10 cellular contexts compared by ENCODE assay signal in genomic region chr5:80245986-80246781, GRCh38. TPM values are rescaled to one million over a fixed set of nuclear protein-coding genes. Genes with fewer than 3 reads are reported as not detected.
DNase-seq lines count a peak whose midpoint lies in the region; TF ChIP-seq lines count a peak whose summit lies in the region.
"Had no signal": no experiment of that assay in that cellular context is flagged by ENCODE, and none has a peak within 500 bp of the region (broad histone marks: within the 10 kb centered on the region; RNA-seq: fewer than 3 reads in every experiment).

No MANE protein-coding gene starts in this region.

- TF ChIP-seq CTCF in adrenal gland (IDR thresholded peaks at IDR 0.05) (no peak), hepatocyte (IDR thresholded peaks at IDR 0.05; ENCODE audit: poor library complexity) (no peak), transverse colon (IDR thresholded peaks at IDR 0.05) (no peak), spleen (IDR thresholded peaks at IDR 0.05 in 8 of 11, conservative IDR thresholded peaks at IDR 0.05 in 3 of 11) (no peak)

- no peak overlapping the region for H3K4me3 ChIP-seq in adrenal gland
- no peak overlapping the region for H3K4me3 ChIP-seq in hepatocyte
- H3K4me3 ChIP-seq in transverse colon = no peak overlapping the region
- no peak overlapping the region for H3K4me3 ChIP-seq in spleen

- peaks cover 87% of the 10 kb centered on the region for H3K79me2 ChIP-seq in hepatocyte

- no peak for TF ChIP-seq POLR2A in adrenal gland (IDR thresholded peaks at IDR 0.05)
- no peak for TF ChIP-seq POLR2A in transverse colon (IDR thresholded peaks at IDR 0.05)
- TF ChIP-seq POLR2A in spleen (IDR thresholded peaks at IDR 0.05) = no peak

- H3K27me3 Mint-ChIP-seq in activated CD4-positive, alpha-beta T cell treated with anti-CD3 and anti-CD28 coated beads, Interleukin-2, amount 10 ng/mL, durations not matched to agents 7 days and 5 days = no peaks in the 10 kb centered on the region

- H3K4me2 ChIP-seq in hepatocyte = peak overlapping the region; percentile 56

- intact Hi-C loops in adrenal gland (cut with DNase I) (no loop called here), transverse colon (cut with DNase I; ENCODE audit: low total_unique reads) (no loop called here), spleen (cut with DNase I; ENCODE audit: low total_unique reads) (no loop called here)

- H3K27ac ChIP-seq in adrenal gland (peak overlapping the region in 3 of 5 donors; percentile 57 to 71 (median 71)), hepatocyte (peak overlapping the region; percentile 80), transverse colon (peak overlapping the region; percentile 81 to 88 (median 82)), spleen (peak overlapping the region in 4 of 8 donors; percentile 13 to 36 (median 31))

- peaks cover 15 to 62% of the 10 kb centered on the region in 2 donors for H3K4me1 ChIP-seq in adrenal gland (replicated peaks in 1 of 2)
- H3K4me1 ChIP-seq in hepatocyte (ENCODE audit: insufficient read depth) = peaks cover 29% of the 10 kb centered on the region
- H3K4me1 ChIP-seq in transverse colon = peaks cover 22 to 66% (median 48%) of the 10 kb centered on the region in 4 donors
- H3K4me1 ChIP-seq in spleen = peaks cover 7 to 68% (median 24%) of the 10 kb centered on the region in 6 donors

- no peaks in the 10 kb centered on the region for H3K9me2 ChIP-seq in hepatocyte (replicated peaks; ENCODE audit: insufficient read depth)

- TF ChIP-seq EP300 in transverse colon (IDR thresholded peaks at IDR 0.05; ENCODE audit: low read depth) = no peak

- DNase-seq in activated CD4-positive, alpha-beta T cell treated with anti-CD3 and anti-CD28 coated beads, Interleukin-2, amount 10 ng/mL, durations not matched to agents 7 days and 5 days = no peak
- DNase-seq in activated CD4-positive, alpha-beta T cell treated with anti-CD3 and anti-CD28 coated beads, Interleukin-2, amount 50 U/mL, for 4 hours = no peak
- DNase-seq in adrenal gland (no peak), hepatocyte (ENCODE audit: low spot score) (no peak), transverse colon (no peak), NCI-H1048 (lab: John Stamatoyannopoulos, UW) (no peak), spleen (no peak)
- no peak for DNase-seq in stimulated activated CD4-positive, alpha-beta T cell treated with anti-CD3 and anti-CD28 coated beads, Interleukin-2, amount 100 ng/mL, for 48 hours
- DNase-seq: activated CD4-positive, alpha-beta T cell treated with anti-CD3 and anti-CD28 coated beads, Interleukin-2, amount 50 U/mL, for 48 hours; posterior cingulate gyrus had no signal

- H3K27me3 ChIP-seq in adrenal gland (no peaks in the 10 kb centered on the region), hepatocyte (no peaks in the 10 kb centered on the region), transverse colon (no peaks in the 10 kb centered on the region), spleen (replicated peaks in 1 of 7) (no peaks in the 10 kb centered on the region)

- peaks cover 64% of the 10 kb centered on the region for H3K4me1 Mint-ChIP-seq in activated CD4-positive, alpha-beta T cell treated with anti-CD3 and anti-CD28 coated beads, Interleukin-2, amount 10 ng/mL, durations not matched to agents 7 days and 5 days

- peaks cover 13% of the 10 kb centered on the region for H4K20me1 ChIP-seq in hepatocyte (ENCODE audit: insufficient read depth, poor library complexity, severe bottlenecking)

- H3K9me3 Mint-ChIP-seq in activated CD4-positive, alpha-beta T cell treated with anti-CD3 and anti-CD28 coated beads, Interleukin-2, amount 10 ng/mL, durations not matched to agents 7 days and 5 days = peaks cover 22% of the 10 kb centered on the region

- H3K36me3 Mint-ChIP-seq in activated CD4-positive, alpha-beta T cell treated with anti-CD3 and anti-CD28 coated beads, Interleukin-2, amount 10 ng/mL, durations not matched to agents 7 days and 5 days (ENCODE audit: low read depth) = peaks cover 72% of the 10 kb centered on the region

- POLR2A ChIA-PET in activated CD4-positive, alpha-beta T cell treated with anti-CD3 and anti-CD28 coated beads, Interleukin-2, amount 10 ng/mL, durations not matched to agents 7 days and 5 days (lab: Charles Lee) = no interaction called here

- 30 to 46% (median 39%) methylated on average over 2 of the region's 2 CpGs for WGBS in adrenal gland, 4 donors
- WGBS in hepatocyte (ENCODE audit: low lambda C conversion rate, missing lambda C conversion rate) = 41% methylated on average over 2 of the region's 2 CpGs
- WGBS in transverse colon (ENCODE audit: low coverage in 1 of 2), 2 donors = 40 to 67% methylated on average over 2 of the region's 2 CpGs
- WGBS in spleen, 5 donors = 39 to 53% (median 45%) methylated on average over 2 of the region's 2 CpGs

- peak overlapping the region; percentile 81 for H3K27ac Mint-ChIP-seq in activated CD4-positive, alpha-beta T cell treated with anti-CD3 and anti-CD28 coated beads, Interleukin-2, amount 10 ng/mL, durations not matched to agents 7 days and 5 days

- H3K4me3 Mint-ChIP-seq in activated CD4-positive, alpha-beta T cell treated with anti-CD3 and anti-CD28 coated beads, Interleukin-2, amount 10 ng/mL, durations not matched to agents 7 days and 5 days = no peak overlapping the region

- CTCF ChIA-PET in activated CD4-positive, alpha-beta T cell treated with anti-CD3 and anti-CD28 coated beads, Interleukin-2, amount 10 ng/mL, durations not matched to agents 7 days and 5 days (lab: Charles Lee) = interaction anchor here (0.5 to 1.9 kb wide), 7 partner anchors 10 to 50 kb away, joined by 3 to 5 read pairs (median 4); partner anchors contain the start of gene SERINC5

- H3K36me3 ChIP-seq in adrenal gland (replicated peaks in 1 of 2) (no peaks in the 10 kb centered on the region), hepatocyte (replicated peaks; ENCODE audit: insufficient read depth, low read depth) (no peaks in the 10 kb centered on the region), transverse colon (peaks cover 0 to 10% (median 5%) of the 10 kb centered on the region in 4 donors), spleen (peaks cover 0 to 20% (median 5%) of the 10 kb centered on the region in 6 donors)

- H3K9me3 ChIP-seq in adrenal gland (replicated peaks in 1 of 3) = peaks cover 0 to 6% (median 0%) of the 10 kb centered on the region in 3 donors
- H3K9me3 ChIP-seq in hepatocyte (ENCODE audit: low read depth) = peaks cover 11% of the 10 kb centered on the region
- peaks cover 5 to 9% of the 10 kb centered on the region in 2 donors for H3K9me3 ChIP-seq in transverse colon
- H3K9me3 ChIP-seq in spleen = peaks cover 5 to 26% (median 22%) of the 10 kb centered on the region in 8 donors

- in situ Hi-C loops in transverse colon (cut with MboI; ENCODE audit: low pct_ligation_motif_present in 1 of 4, low pct_unique_long_range_greater_than_20kb in 1 of 4, low sequenced_read_pairs in 3 of 4) = no loop called here

- H2AFZ ChIP-seq in hepatocyte = no peak overlapping the region

RNA-seq across cellular contexts. Expression of gene SERINC5, which starts 9.7 kb away (rescaled TPM):
- 10 to 100 TPM; 85.7 to 88.8 TPM for total RNA-seq in activated CD4-positive, alpha-beta T cell treated with anti-CD3 and anti-CD28 coated beads, Interleukin-2, amount 10 ng/mL, durations not matched to agents 7 days and 5 days
- total RNA-seq in adrenal gland = 100 to 1,000 TPM in 4 of 8 donors, 10 to 100 TPM in 4; 68.2 to 258 (median 106) TPM
- polyA plus RNA-seq in adrenal gland = 10 to 100 TPM; 14.4 to 22.7 (median 16.3) TPM
- total RNA-seq in hepatocyte = 70.2 and 77.6 TPM in 2 replicates
- polyA plus RNA-seq in hepatocyte = 19.3 and 21.7 TPM in 2 replicates
- 10 to 100 TPM; 40.6 to 90.4 (median 79.6) TPM for total RNA-seq in transverse colon
- total RNA-seq in spleen = 10 to 100 TPM; 16.9 to 29.8 (median 25.5) TPM
- polyA plus RNA-seq in spleen = 1 to 10 TPM; 1.5 to 2.7 (median 2.1) TPM
